Comparison of ENCODE assay signal across 35 cellular contexts in genomic region chr11:15624701-15625100, GRCh38.
"Had no signal": no experiment of that assay in that cellular context is flagged by ENCODE, and none has a peak within 500 bp of the region (broad histone marks: within the 10 kb centered on the region; RNA-seq: fewer than 3 reads in every experiment).

No MANE protein-coding gene starts in this region.

- H3K9me3 ChIP-seq: SJCRH30 had no signal

- H3K36me3 ChIP-seq: brain microvascular endothelial cell, SJCRH30 had no signal

- FAIRE-seq: TTC549 had no signal

- H3K27me3 ChIP-seq: brain microvascular endothelial cell had no signal

- H3K4me1 ChIP-seq: SJCRH30 had no signal

- ATAC-seq: activated CD8-positive, alpha-beta T cell treated with anti-CD3 and anti-CD28 coated beads for 36 hours; activated T-cell treated with anti-CD3 and anti-CD28 coated beads, Interleukin-2, amount 50 U/mL, for 72 hours; activated T-helper 17 cell treated with anti-CD3 and anti-CD28 coated beads, Interleukin-2, amount 50 U/mL, for 72 hours; Panc1 had no signal

- DNase-seq: activated CD4-positive, alpha-beta T cell treated with anti-CD3 and anti-CD28 coated beads, Interleukin-2, amount 10 ng/mL, durations not matched to agents 24 days and 14 days; activated CD4-positive, alpha-beta T cell treated with anti-CD3 and anti-CD28 coated beads, Interleukin-2, amount 50 U/mL, for 4 hours; activated CD8-positive, alpha-beta T cell treated with anti-CD3 and anti-CD28 coated beads for 36 hours; activated effector memory CD4-positive, alpha-beta T cell treated with anti-CD3 and anti-CD28 coated beads, Interleukin-2, amount 50 U/mL, for 16 hours; activated naive CD4-positive, alpha-beta T cell; activated naive CD4-positive, alpha-beta T cell treated with anti-CD3 and anti-CD28 coated beads, Interleukin-2, amount 50 U/mL, for 16 hours; activated naive CD8-positive, alpha-beta T cell treated with anti-CD3 and anti-CD28 coated beads for 36 hours; activated T-cell treated with anti-CD3 and anti-CD28 coated beads, Interleukin-2, amount 50 U/mL, for 1 hour; activated T-cell treated with anti-CD3 and anti-CD28 coated beads, Interleukin-2, amount 50 U/mL, for 72 hours; amniotic stem cell; aorta; central memory CD4-positive, alpha-beta T cell; Kasumi-1; KG1; MM.1S; MV-4-11; NCI-H1092; NCI-H146; NCI-H187; NCI-H2029 treated with DMSO at 0.1 percent for 48 hours; NCI-H2107; NCI-H2171; NCI-H510A; NCI-H526; NCI-H748 treated with DMSO at 0.1 percent for 48 hours; NK-92 treated with Interleukin-12 subunit alpha and Interleukin-12 subunit beta, amount 100 ng/mL, for 24 hours; OCI-M1; SHP77; SJCRH30; T1000 had no signal

- H3K4me3 ChIP-seq: SJCRH30, SK-N-MC had no signal

- H3K27ac ChIP-seq: brain microvascular endothelial cell, SJCRH30, SK-N-MC had no signal
